In genomic region chr9:137170486-137171148, GRCh38 we compare ENCODE assay signal across 30 cellular contexts. TPM values are rescaled to one million over a fixed set of nuclear protein-coding genes. Genes with fewer than 3 reads are reported as not detected.
DNase-seq lines count a peak whose midpoint lies in the region; ATAC-seq, FAIRE-seq and TF ChIP-seq lines count a peak whose summit lies in the region.
"Had no signal": no experiment of that assay in that cellular context is flagged by ENCODE, and none has a peak within 500 bp of the region (broad histone marks: within the 10 kb centered on the region; RNA-seq: fewer than 3 reads in every experiment).

No MANE protein-coding gene starts in this region.

- H4K5ac ChIP-seq in H1 (ENCODE audit: insufficient read length, low read depth, low read length), result no peak overlapping the region

- no peaks in the 10 kb centered on the region for H3K9me3 ChIP-seq in HEK293 (ENCODE audit: control insufficient read depth, insufficient read depth, low read depth, low read length)
- no peaks in the 10 kb centered on the region for H3K9me3 ChIP-seq in H1 (ENCODE audit: insufficient read depth in 2 of 2, low read depth in 1 of 2, low read length in 1 of 2)
- no peaks in the 10 kb centered on the region for H3K9me3 ChIP-seq in suprapubic skin
- H3K9me3 ChIP-seq in sigmoid colon, result no peaks in the 10 kb centered on the region
- H3K9me3 ChIP-seq: BE2C, MG63 had no signal

- H3K36me3 ChIP-seq in HEK293 (ENCODE audit: control insufficient read depth in 2 of 2, insufficient read depth in 1 of 2, low read length in 2 of 2) (peaks cover 0 to 3% of the 10 kb centered on the region in 2 experiments; a peak in 1 of 3 replicates), H1 (ENCODE audit: control insufficient read depth in 2 of 4, insufficient read depth in 4 of 4, low read length in 3 of 4) (no peaks in the 10 kb centered on the region; a peak in 1 of 8 replicates), suprapubic skin (no peaks in the 10 kb centered on the region), sigmoid colon (no peaks in the 10 kb centered on the region)
- H3K36me3 ChIP-seq: BE2C, MG63 had no signal

- H2BK120ac ChIP-seq in H1 (replicated peaks; ENCODE audit: low read depth, low read length), result no peak overlapping the region

- no peak overlapping the region for H3K14ac ChIP-seq in H1 (ENCODE audit: insufficient read length)

- no peak for TF ChIP-seq EP300 in H1 (IDR thresholded peaks at IDR 0.05; ENCODE audit: borderline replicate concordance in 1 of 2, low read depth in 2 of 2, low read length in 2 of 2)
- no peak for TF ChIP-seq EP300 in suprapubic skin (IDR thresholded peaks at IDR 0.05)
- no peak for TF ChIP-seq EP300 in sigmoid colon (IDR thresholded peaks at IDR 0.05)

- TF ChIP-seq RAD21 in H1 (IDR thresholded peaks at IDR 0.05 in 1 of 2, conservative IDR thresholded peaks at IDR 0.05 in 1 of 2; ENCODE audit: low read depth in 2 of 2, low read length in 2 of 2), result no peak

- no peaks in the 10 kb centered on the region for H3K79me2 ChIP-seq in H1 (ENCODE audit: control insufficient read depth in 1 of 2, insufficient read depth in 2 of 2, low read length in 2 of 2)

- H3K27me3 ChIP-seq in H1 (replicated peaks in 1 of 4; ENCODE audit: control insufficient read depth in 3 of 4, extremely low read depth in 1 of 4, insufficient read depth in 3 of 4, low read length in 3 of 4) (peaks cover 36 to 69% (median 58%) of the 10 kb centered on the region in 4 experiments), suprapubic skin (peaks cover 75% of the 10 kb centered on the region), sigmoid colon (peaks cover 52 to 82% (median 56%) of the 10 kb centered on the region in 3 donors)

- H4K20me1 ChIP-seq in H1 (replicated peaks in 1 of 2; ENCODE audit: control insufficient read depth in 1 of 2, insufficient read depth in 2 of 2, low read length in 2 of 2), result peaks cover 0 to 11% of the 10 kb centered on the region in 2 experiments

- H3K27ac ChIP-seq in HEK293 (ENCODE audit: extremely low read depth, low read depth, low read length) (no peak overlapping the region), H1 (ENCODE audit: low read depth, low read length) (no peak overlapping the region), suprapubic skin (peak overlapping the region; percentile 79), sigmoid colon (no peak overlapping the region)

- DNase-seq in DMS 273 (lab: John Stamatoyannopoulos, UW; ENCODE audit: unreplicated experiment) (peak; percentile 45), DMS 273 treated with DMSO at 0.1 percent for 48 hours (lab: John Stamatoyannopoulos, UW) (no peak), H1 (ENCODE audit: low read depth in 1 of 2, low spot score in 2 of 2) (no peak), suprapubic skin (ENCODE audit: low spot score in 2 of 2) (no peak), sigmoid colon (no peak)
- DNase-seq in activated naive CD4-positive, alpha-beta T cell treated with Interleukin-2 at 50 U/mL for 16 hours, result no peak
- DNase-seq: 8988T; BE2C; CD8-positive, alpha-beta T cell; DMS79 treated with DMSO at 0.1 percent for 48 hours; GOT3; IMR-90; Karpas-422; MG63; NCI-H1092 treated with DMSO at 0.1 percent for 48 hours; NCI-H146; NCI-H2081; NCI-H510A; NCI-H774; OCI-M1; SIG-M5; T-cell had no signal

- no peak overlapping the region for H3K56ac ChIP-seq in H1 (replicated peaks; ENCODE audit: insufficient read length, low read depth, low read length)

- peak overlapping the region; percentile 68 to 96 for H3K4me2 ChIP-seq in H1 (ENCODE audit: insufficient read depth in 1 of 2, low read depth in 2 of 2, low read length in 2 of 2)

- no peak overlapping the region for H2BK20ac ChIP-seq in H1 (ENCODE audit: low read length)

- H4K91ac ChIP-seq in H1 (replicated peaks; ENCODE audit: insufficient read length, low read length), result no peak overlapping the region

- no peak overlapping the region for H3K4ac ChIP-seq in H1 (replicated peaks; ENCODE audit: insufficient read length, low read depth, low read length)

- WGBS in H1 (ENCODE audit: extremely low coverage in 1 of 2, insufficient coverage in 1 of 2, insufficient read length in 1 of 2, insufficient replicate concordance in 2 of 2, low coverage in 1 of 2, low lambda C conversion rate in 2 of 2, missing lambda C conversion rate in 1 of 2), 2 experiments, result 69% methylated on average over 10 of the region's 14 CpGs; no CpG with 5 or more reads in 1 of the 2 experiments
- WGBS in suprapubic skin, result 56% methylated on average over 8 of the region's 14 CpGs
- WGBS in sigmoid colon, 2 donors, result 54 to 60% methylated on average over 14 of the region's 14 CpGs

- no peaks in the 10 kb centered on the region; the same call in 1 of the 2 replicates for H3K4me1 ChIP-seq in HEK293 (ENCODE audit: control insufficient read depth, insufficient read depth, low read length)
- H3K4me1 ChIP-seq in H1 (replicated peaks in 1 of 4; ENCODE audit: control insufficient read depth in 3 of 4, insufficient read depth in 4 of 4, low read length in 3 of 4), result peaks cover 0 to 24% (median 14%) of the 10 kb centered on the region in 4 experiments; a peak in 6 of 7 replicates
- H3K4me1 ChIP-seq in suprapubic skin, result peaks cover 61% of the 10 kb centered on the region
- H3K4me1 ChIP-seq in sigmoid colon, result peaks cover 0 to 29% (median 29%) of the 10 kb centered on the region in 4 donors

- no peak for ATAC-seq in GM18870 (IDR thresholded peaks at IDR 0.05; ENCODE audit: unreplicated experiment)
- ATAC-seq: CD8-positive, alpha-beta T cell; SK-N-SH treated with all-trans-retinoic acid at 6 μM for 48 hours; T-cell had no signal

- intact Hi-C loops in sigmoid colon (cut with DNase I), result no loop called here

- CTCF ChIA-PET in HEK293 (lab: Yijun Ruan, JAX) (interaction anchor here (0.5 to 1.8 kb wide), 4 partner anchors 41 to 66 kb away, joined by 3 to 7 read pairs (median 5); no protein-coding TSS in a partner anchor), H1 (lab: Charles Lee; ENCODE audit: partially characterized antibody) (interaction anchor here (0.6 to 4.3 kb wide), 14 partner anchors 11 to 487 kb away, joined by 3 to 29 read pairs (median 4); partner anchors contain the start of genes ANAPC2, RNF224 and SSNA1)

- TF ChIP-seq CTCF in HEK293 (tag by site-specific recombination; IDR thresholded peaks at IDR 0.05), result no peak
- TF ChIP-seq CTCF in H1 (IDR thresholded peaks at IDR 0.05; ENCODE audit: control extremely low read depth in 1 of 3, insufficient read depth in 1 of 3, low read depth in 1 of 3, low read length in 3 of 3), result no peak
- no peak for TF ChIP-seq CTCF in suprapubic skin (IDR thresholded peaks at IDR 0.05)
- no peak for TF ChIP-seq CTCF in sigmoid colon (IDR thresholded peaks at IDR 0.05)

- no peaks in the 10 kb centered on the region for H3K79me1 ChIP-seq in H1 (ENCODE audit: low read depth, low read length)

- H3K18ac ChIP-seq in H1 (ENCODE audit: extremely low read depth, low read length), result no peak overlapping the region

- H3K23me2 ChIP-seq in H1 (ENCODE audit: low read depth, low read length), result peaks cover 15% of the 10 kb centered on the region; the same call in 1 of the 2 replicates

- no peak overlapping the region for H2BK5ac ChIP-seq in H1 (ENCODE audit: low read depth, low read length)

- H4K8ac ChIP-seq in H1 (ENCODE audit: extremely low read depth, insufficient read depth, low read length), result no peak overlapping the region

- no peak overlapping the region for H2AK5ac ChIP-seq in H1 (ENCODE audit: low read depth, low read length)

- FAIRE-seq in H1 (lab: Jason Lieb, UNC), result no peak
- FAIRE-seq: D721Med, GM19239, HTR-8/SVneo had no signal

- no peak overlapping the region for H2AFZ ChIP-seq in H1 (ENCODE audit: low read length)

- POLR2A ChIA-PET in HEK293 (lab: Yijun Ruan, JAX) (interaction anchor here (0.7 to 7.4 kb wide), 3 partner anchors 20 to 41 kb away, joined by 3 to 53 read pairs (median 6); no protein-coding TSS in a partner anchor), H1 (lab: Charles Lee; ENCODE audit: partially characterized antibody) (interaction anchor here (0.7 to 3.3 kb wide), 7 partner anchors 13 to 71 kb away, joined by 3 to 14 read pairs (median 4); partner anchors contain the start of genes ANAPC2 and SSNA1)

- H3K4me3 ChIP-seq in HEK293 (ENCODE audit: low read depth, low read length), result no peak overlapping the region
- peak overlapping the region in 1 of 4 experiments; percentile 65; a peak in 1 of 8 replicates for H3K4me3 ChIP-seq in H1 (ENCODE audit: extremely low read depth in 1 of 4, insufficient read depth in 2 of 4, low read depth in 3 of 4, low read length in 4 of 4)
- no peak overlapping the region for H3K4me3 ChIP-seq in suprapubic skin
- H3K4me3 ChIP-seq in sigmoid colon, result no peak overlapping the region
- H3K4me3 ChIP-seq: MG63 had no signal

- no peak overlapping the region for H3K9ac ChIP-seq in H1 (replicated peaks in 1 of 4; ENCODE audit: extremely low read depth in 1 of 4, low read depth in 3 of 4, low read length in 3 of 4)

- 0 out of 2 replicates have a peak overlapping the region, but pooled peaks have one; percentile 23 for H2BK12ac ChIP-seq in H1 (ENCODE audit: low read depth, low read length)

- peak overlapping the region; percentile 88; the same call in 1 of the 2 replicates for H2BK15ac ChIP-seq in H1 (ENCODE audit: low read length)

- H3K23ac ChIP-seq in H1 (ENCODE audit: insufficient read length), result no peak overlapping the region

- no peak for TF ChIP-seq POLR2A in H1 (IDR thresholded peaks at IDR 0.05; ENCODE audit: control extremely low read depth in 1 of 2, low read depth in 2 of 2, low read length in 2 of 2)
- no peak for TF ChIP-seq POLR2A in suprapubic skin (IDR thresholded peaks at IDR 0.05)
- no peak for TF ChIP-seq POLR2A in sigmoid colon (IDR thresholded peaks at IDR 0.05)

RNA-seq across cellular contexts. Expression of gene LRRC26, which starts 0.8 kb away (rescaled TPM):
- 0.34 and 0.36 TPM in 2 replicates for total RNA-seq in H1 (2021; fragmentation: NEBNext Ultra II Directional; extraction: Animal tissue kit (Norgen Biotek cat#: 25700))
- 0.85 and 1.0 TPM in 2 replicates for polyA plus RNA-seq in H1 (2011; rRNA removed)
- 0.25 TPM for polyA plus RNA-seq in H1 (2011; cell fraction: cytosol; rRNA removed)
- 0.60 TPM for polyA plus RNA-seq in H1 (2011; cell fraction: nucleus; rRNA removed)
- 0.75 to 1.2 TPM (median 0.90 TPM) in 3 of 4 replicates, not detected in the other for polyA plus RNA-seq in H1 (2012, experiment 1 of 2)
- polyA plus RNA-seq in H1 (2012, experiment 2 of 2), result 0.18 TPM
- polyA plus RNA-seq in H1 (2013, experiment 1 of 2), result 1.1 TPM
- polyA plus RNA-seq in H1 (2013, experiment 2 of 2), result 0.74 TPM
- not detected in 2 replicates for polyA minus RNA-seq in H1 (2011; rRNA and poly(A)+ RNA removed)
- not detected for polyA minus RNA-seq in H1 (2011; cell fraction: cytosol; rRNA and poly(A)+ RNA removed)
- 0.90 TPM for polyA minus RNA-seq in H1 (2011; cell fraction: nucleus; rRNA and poly(A)+ RNA removed)
- total RNA-seq in suprapubic skin, result 10 to 100 TPM in 1 of 4 donors, 1 to 10 TPM in 3; 5.4 to 37.2 (median 7.9) TPM
- total RNA-seq in sigmoid colon, result under 1 TPM in 1 of 4 donors, not detected in 3; 0.68 TPM
- polyA plus RNA-seq in sigmoid colon, result 1 to 10 TPM; 1.2 to 6.3 (median 1.4) TPM
- total RNA-seq: CD8-positive, alpha-beta T cell; IMR-90; RPMI7951; T-cell had no signal
- polyA plus RNA-seq: AG04450, IMR-90 had no signal

RNA-seq across cellular contexts. Expression of gene TMEM210, which starts 1.2 kb away (rescaled TPM):
- not detected in 2 replicates for total RNA-seq in H1 (2021; fragmentation: NEBNext Ultra II Directional; extraction: Animal tissue kit (Norgen Biotek cat#: 25700))
- not detected in 2 replicates for polyA plus RNA-seq in H1 (2011; rRNA removed)
- not detected for polyA plus RNA-seq in H1 (2011; cell fraction: cytosol; rRNA removed)
- not detected for polyA plus RNA-seq in H1 (2011; cell fraction: nucleus; rRNA removed)
- not detected in 4 replicates for polyA plus RNA-seq in H1 (2012, experiment 1 of 2)
- polyA plus RNA-seq in H1 (2012, experiment 2 of 2), result not detected
- polyA plus RNA-seq in H1 (2013, experiment 1 of 2), result not detected
- not detected for polyA plus RNA-seq in H1 (2013, experiment 2 of 2)
- polyA minus RNA-seq in H1 (2011; rRNA and poly(A)+ RNA removed), result not detected in 2 replicates
- not detected for polyA minus RNA-seq in H1 (2011; cell fraction: cytosol; rRNA and poly(A)+ RNA removed)
- not detected for polyA minus RNA-seq in H1 (2011; cell fraction: nucleus; rRNA and poly(A)+ RNA removed)
- total RNA-seq in suprapubic skin, result not detected
- total RNA-seq in sigmoid colon, result not detected
- under 1 TPM in 1 of 3 donors, not detected in 2; 0.12 TPM for polyA plus RNA-seq in sigmoid colon
- total RNA-seq: CD8-positive, alpha-beta T cell; IMR-90; RPMI7951; T-cell had no signal
- polyA plus RNA-seq: AG04450, IMR-90 had no signal

RNA-seq across cellular contexts. Expression of gene ANAPC2, which starts 17.7 kb away (rescaled TPM):
- 37.7 and 41.9 TPM in 2 replicates for total RNA-seq in H1 (2021; fragmentation: NEBNext Ultra II Directional; extraction: Animal tissue kit (Norgen Biotek cat#: 25700))
- polyA plus RNA-seq in H1 (2011; rRNA removed) (30.2 and 44.3 TPM in 2 replicates), sigmoid colon (10 to 100 TPM; 12.5 to 49.3 (median 13.2) TPM)
- 31.6 TPM for polyA plus RNA-seq in H1 (2011; cell fraction: cytosol; rRNA removed)
- 198 TPM for polyA plus RNA-seq in H1 (2011; cell fraction: nucleus; rRNA removed)
- polyA plus RNA-seq in H1 (2012, experiment 1 of 2), result 20.7 to 43.2 TPM (median 38.1 TPM) in 4 replicates
- polyA plus RNA-seq in H1 (2012, experiment 2 of 2), result 25.6 TPM
- polyA plus RNA-seq in H1 (2013, experiment 1 of 2), result 22.6 TPM
- 17.5 TPM for polyA plus RNA-seq in H1 (2013, experiment 2 of 2)
- polyA minus RNA-seq in H1 (2011; rRNA and poly(A)+ RNA removed), result 20.4 and 24.8 TPM in 2 replicates
- 28.8 TPM for polyA minus RNA-seq in H1 (2011; cell fraction: cytosol; rRNA and poly(A)+ RNA removed)
- polyA minus RNA-seq in H1 (2011; cell fraction: nucleus; rRNA and poly(A)+ RNA removed), result 67.3 TPM
- total RNA-seq in suprapubic skin (10 to 100 TPM; 24.8 to 99.8 (median 54.9) TPM), sigmoid colon (10 to 100 TPM; 21.0 to 27.4 (median 24.6) TPM)

RNA-seq across cellular contexts. Expression of gene SSNA1, which starts 17.9 kb away (rescaled TPM):
- total RNA-seq in H1 (2021; fragmentation: NEBNext Ultra II Directional; extraction: Animal tissue kit (Norgen Biotek cat#: 25700)), result 87.3 and 91.3 TPM in 2 replicates
- polyA plus RNA-seq in H1 (2011; rRNA removed) (157 and 182 TPM in 2 replicates), sigmoid colon (100 to 1,000 TPM in 2 of 3 donors, 10 to 100 TPM in 1; 93.2 to 112 (median 105) TPM)
- polyA plus RNA-seq in H1 (2011; cell fraction: cytosol; rRNA removed), result 159 TPM
- polyA plus RNA-seq in H1 (2011; cell fraction: nucleus; rRNA removed), result 99.4 TPM
- 57.5 to 108 TPM (median 103 TPM) in 4 replicates for polyA plus RNA-seq in H1 (2012, experiment 1 of 2)
- polyA plus RNA-seq in H1 (2012, experiment 2 of 2), result 94.9 TPM
- 102 TPM for polyA plus RNA-seq in H1 (2013, experiment 1 of 2)
- 101 TPM for polyA plus RNA-seq in H1 (2013, experiment 2 of 2)
- 14.6 and 15.3 TPM in 2 replicates for polyA minus RNA-seq in H1 (2011; rRNA and poly(A)+ RNA removed)
- polyA minus RNA-seq in H1 (2011; cell fraction: cytosol; rRNA and poly(A)+ RNA removed), result 36.0 TPM
- polyA minus RNA-seq in H1 (2011; cell fraction: nucleus; rRNA and poly(A)+ RNA removed), result 18.2 TPM
- total RNA-seq in suprapubic skin (10 to 100 TPM; 45.9 to 72.0 (median 71.1) TPM), sigmoid colon (100 to 1,000 TPM in 1 of 4 donors, 10 to 100 TPM in 3; 39.6 to 122 (median 76.3) TPM)

RNA-seq across cellular contexts. Expression of gene TPRN, which starts 29.9 kb away (rescaled TPM):
- total RNA-seq in H1 (2021; fragmentation: NEBNext Ultra II Directional; extraction: Animal tissue kit (Norgen Biotek cat#: 25700)), result 23.2 and 27.2 TPM in 2 replicates
- polyA plus RNA-seq in H1 (2011; rRNA removed) (9.7 and 14.9 TPM in 2 replicates), sigmoid colon (10 to 100 TPM; 64.9 to 80.5 (median 78.1) TPM)
- polyA plus RNA-seq in H1 (2011; cell fraction: cytosol; rRNA removed), result 11.9 TPM
- 34.2 TPM for polyA plus RNA-seq in H1 (2011; cell fraction: nucleus; rRNA removed)
- polyA plus RNA-seq in H1 (2012, experiment 1 of 2), result 13.0 to 23.1 TPM (median 21.4 TPM) in 4 replicates
- polyA plus RNA-seq in H1 (2012, experiment 2 of 2), result 14.8 TPM
- polyA plus RNA-seq in H1 (2013, experiment 1 of 2), result 13.5 TPM
- polyA plus RNA-seq in H1 (2013, experiment 2 of 2), result 12.5 TPM
- 3.6 TPM in 2 replicates for polyA minus RNA-seq in H1 (2011; rRNA and poly(A)+ RNA removed)
- 12.5 TPM for polyA minus RNA-seq in H1 (2011; cell fraction: cytosol; rRNA and poly(A)+ RNA removed)
- polyA minus RNA-seq in H1 (2011; cell fraction: nucleus; rRNA and poly(A)+ RNA removed), result 13.7 TPM
- total RNA-seq in suprapubic skin (10 to 100 TPM; 12.6 to 23.6 (median 18.7) TPM), sigmoid colon (1 to 10 TPM; 3.0 to 4.6 (median 3.8) TPM)
